Comparison of ENCODE assay signal across 22 cellular contexts in genomic region chrX:49992809-49993208, GRCh38.
DNase-seq lines count a peak whose midpoint lies in the region; ATAC-seq, FAIRE-seq and TF ChIP-seq lines count a peak whose summit lies in the region.
"Had no signal": no experiment of that assay in that cellular context is flagged by ENCODE, and none has a peak within 500 bp of the region (broad histone marks: within the 10 kb centered on the region; RNA-seq: fewer than 3 reads in every experiment).

No MANE protein-coding gene starts in this region.

- peak overlapping the region; percentile 50 for H3K27ac Mint-ChIP-seq in astrocyte (ENCODE audit: unreplicated experiment)
- no peak overlapping the region for H3K27ac Mint-ChIP-seq in activated CD4-positive, alpha-beta T cell treated with anti-CD3 and anti-CD28 coated beads for 36 hours
- H3K27ac Mint-ChIP-seq: B cell had no signal

- H3K4me3 ChIP-seq in left ventricle myocardium inferior (no peak overlapping the region), astrocyte (ENCODE audit: insufficient read depth, low read depth, low read length) (no peak overlapping the region), fibroblast of pulmonary artery (replicated peaks; ENCODE audit: low read depth, low read length) (no peak overlapping the region), SK-N-SH (ENCODE audit: low read depth in 2 of 2, low read length in 1 of 2) (no peak overlapping the region), transverse colon (no peak overlapping the region)

- no peak overlapping the region for H3K9ac ChIP-seq in astrocyte (ENCODE audit: low read length)
- H3K9ac ChIP-seq in SK-N-SH: no peak overlapping the region

- peak; percentile 15 for ATAC-seq in Right ventricle myocardium superior (ENCODE audit: poor library complexity)
- no peak for ATAC-seq in activated CD4-positive, alpha-beta T cell treated with anti-CD3 and anti-CD28 coated beads for 36 hours
- ATAC-seq: Right ventricle myocardium inferior had no signal

- no peak overlapping the region for H3K4me2 ChIP-seq in astrocyte (ENCODE audit: low read length)
- no peak overlapping the region for H3K4me2 ChIP-seq in SK-N-SH

- in situ Hi-C loops in transverse colon (cut with MboI; ENCODE audit: low pct_ligation_motif_present in 1 of 4, low pct_unique_long_range_greater_than_20kb in 1 of 4, low sequenced_read_pairs in 3 of 4): no loop called here

- no peaks in the 10 kb centered on the region for H3K9me3 Mint-ChIP-seq in astrocyte (ENCODE audit: unreplicated experiment)
- no peaks in the 10 kb centered on the region for H3K9me3 Mint-ChIP-seq in activated CD4-positive, alpha-beta T cell treated with anti-CD3 and anti-CD28 coated beads for 36 hours (ENCODE audit: low read depth)

- H3K27me3 Mint-ChIP-seq in astrocyte (ENCODE audit: low read depth, unreplicated experiment): no peaks in the 10 kb centered on the region
- H3K27me3 Mint-ChIP-seq in activated CD4-positive, alpha-beta T cell treated with anti-CD3 and anti-CD28 coated beads for 36 hours: no peaks in the 10 kb centered on the region
- H3K27me3 Mint-ChIP-seq: B cell had no signal

- H3K36me3 Mint-ChIP-seq in astrocyte (ENCODE audit: low read depth, unreplicated experiment): no peaks in the 10 kb centered on the region
- no peaks in the 10 kb centered on the region for H3K36me3 Mint-ChIP-seq in activated CD4-positive, alpha-beta T cell treated with anti-CD3 and anti-CD28 coated beads for 36 hours (ENCODE audit: low read depth)

- H3K27ac ChIP-seq in left ventricle myocardium inferior (replicated peaks) (no peak overlapping the region), astrocyte (ENCODE audit: low read depth, low read length) (no peak overlapping the region), SK-N-SH (ENCODE audit: low read depth in 2 of 2, low read length in 1 of 2) (no peak overlapping the region), transverse colon (no peak overlapping the region)
- H3K27ac ChIP-seq: 22Rv1 had no signal

- intact Hi-C loops in Right ventricle myocardium superior (cut with DNase I): no loop called here
- intact Hi-C loops in left ventricle myocardium inferior (cut with micrococcal nuclease): no loop called here
- intact Hi-C loops in activated CD4-positive, alpha-beta T cell treated with anti-CD3 and anti-CD28 coated beads for 36 hours (cut with DNase I, micrococcal nuclease): no loop called here
- intact Hi-C loops in transverse colon (cut with DNase I; ENCODE audit: low total_unique reads): no loop called here

- no peak for TF ChIP-seq EP300 in SK-N-SH (IDR thresholded peaks at IDR 0.05; ENCODE audit: borderline replicate concordance in 1 of 2, low read depth in 1 of 2, low read length in 1 of 2)
- no peak for TF ChIP-seq EP300 in transverse colon (IDR thresholded peaks at IDR 0.05; ENCODE audit: low read depth)

- no peaks in the 10 kb centered on the region for H3K79me2 ChIP-seq in astrocyte (ENCODE audit: insufficient read depth, low read length)
- no peaks in the 10 kb centered on the region for H3K79me2 ChIP-seq in SK-N-SH (ENCODE audit: insufficient read depth)

- H2AFZ ChIP-seq in astrocyte (ENCODE audit: low read depth, low read length): no peak overlapping the region
- H2AFZ ChIP-seq in SK-N-SH (ENCODE audit: low read depth): no peak overlapping the region

- no peak overlapping the region for H3K4me3 Mint-ChIP-seq in astrocyte (ENCODE audit: unreplicated experiment)
- H3K4me3 Mint-ChIP-seq in activated CD4-positive, alpha-beta T cell treated with anti-CD3 and anti-CD28 coated beads for 36 hours: no peak overlapping the region
- H3K4me3 Mint-ChIP-seq: B cell had no signal

- no peaks in the 10 kb centered on the region for H4K20me1 ChIP-seq in astrocyte (ENCODE audit: insufficient read depth, low read length)
- no peaks in the 10 kb centered on the region for H4K20me1 ChIP-seq in SK-N-SH (ENCODE audit: insufficient read depth)

- POLR2A ChIA-PET in SK-N-SH (lab: Yijun Ruan, JAX): no interaction called here
- POLR2A ChIA-PET in activated CD4-positive, alpha-beta T cell treated with anti-CD3 and anti-CD28 coated beads for 36 hours (lab: Charles Lee): no interaction called here

- CTCF ChIA-PET in SK-N-SH (lab: Yijun Ruan, JAX): interaction anchor here (0.7 to 0.9 kb wide), 2 partner anchors 13 to 60 kb away, joined by 3 read pairs; no protein-coding TSS in a partner anchor
- CTCF ChIA-PET in activated CD4-positive, alpha-beta T cell treated with anti-CD3 and anti-CD28 coated beads for 36 hours (lab: Charles Lee): no interaction called here

- H3K27me3 ChIP-seq in left ventricle myocardium inferior (ENCODE audit: low read depth) (no peaks in the 10 kb centered on the region), astrocyte (ENCODE audit: insufficient read depth, low read length) (no peaks in the 10 kb centered on the region), SK-N-SH (ENCODE audit: insufficient read depth) (no peaks in the 10 kb centered on the region; the same call in 1 of the 2 replicates), transverse colon (no peaks in the 10 kb centered on the region)

- H3F3A ChIP-seq in SK-N-SH (replicated peaks; ENCODE audit: insufficient read depth): no peaks in the 10 kb centered on the region

- H3K9me3 ChIP-seq in left ventricle myocardium inferior (replicated peaks) (no peaks in the 10 kb centered on the region), astrocyte (ENCODE audit: insufficient read depth, low read depth, low read length) (no peaks in the 10 kb centered on the region), SK-N-SH (no peaks in the 10 kb centered on the region), transverse colon (no peaks in the 10 kb centered on the region)

- TF ChIP-seq POLR2A in transverse colon (IDR thresholded peaks at IDR 0.05): no peak

- no peak for FAIRE-seq in astrocyte (lab: Jason Lieb, UNC)
- FAIRE-seq: G401.6, H54, RCC 7860 had no signal

- no peaks in the 10 kb centered on the region for H3K9me2 ChIP-seq in SK-N-SH

- H3K4me1 Mint-ChIP-seq in astrocyte (ENCODE audit: low read depth, unreplicated experiment): peaks cover 48% of the 10 kb centered on the region
- peaks cover 6% of the 10 kb centered on the region for H3K4me1 Mint-ChIP-seq in activated CD4-positive, alpha-beta T cell treated with anti-CD3 and anti-CD28 coated beads for 36 hours
- H3K4me1 Mint-ChIP-seq: B cell had no signal

- H3K36me3 ChIP-seq in left ventricle myocardium inferior (no peaks in the 10 kb centered on the region), astrocyte (ENCODE audit: insufficient read depth, low read length) (no peaks in the 10 kb centered on the region), SK-N-SH (replicated peaks in 1 of 2; ENCODE audit: control insufficient read depth in 1 of 2, insufficient read depth in 2 of 2, low read length in 1 of 2) (no peaks in the 10 kb centered on the region), transverse colon (no peaks in the 10 kb centered on the region)

- no peak for TF ChIP-seq RAD21 in SK-N-SH (IDR thresholded peaks at IDR 0.05; ENCODE audit: low read length)

- no peak for TF ChIP-seq CTCF in left ventricle myocardium inferior (IDR thresholded peaks at IDR 0.05; ENCODE audit: borderline replicate concordance)
- no peak for TF ChIP-seq CTCF in astrocyte (IDR thresholded peaks at IDR 0.05; ENCODE audit: insufficient read depth, low read depth, low read length)
- no peak for TF ChIP-seq CTCF in fibroblast of pulmonary artery (IDR thresholded peaks at IDR 0.05; ENCODE audit: low read length, missing control alignments)
- no peak for TF ChIP-seq CTCF in SK-N-SH (IDR thresholded peaks at IDR 0.05)
- no peak for TF ChIP-seq CTCF in transverse colon (IDR thresholded peaks at IDR 0.05)

- H3K4me1 ChIP-seq in left ventricle myocardium inferior (no peaks in the 10 kb centered on the region), astrocyte (ENCODE audit: insufficient read depth, low read length) (no peaks in the 10 kb centered on the region), SK-N-SH (ENCODE audit: control insufficient read depth in 1 of 2, insufficient read depth in 2 of 2, low read depth in 1 of 2, low read length in 1 of 2) (no peaks in the 10 kb centered on the region), transverse colon (no peaks in the 10 kb centered on the region)

- DNase-seq in Right ventricle myocardium superior (no peak), left ventricle myocardium inferior (no peak), astrocyte (ENCODE audit: low read depth) (no peak), fibroblast of pulmonary artery (ENCODE audit: low read depth) (peak; percentile 24), renal cortical epithelial cell (ENCODE audit: low read depth) (peak; percentile 36), SK-N-SH (no peak), transverse colon (no peak)
- no peak for DNase-seq in activated CD4-positive, alpha-beta T cell treated with anti-CD3 and anti-CD28 coated beads for 36 hours
- DNase-seq: DMS 273 treated with DMSO at 0.1 percent for 48 hours; DND-41; KG1; NCI-H1092; NCI-H2081 treated with DMSO at 0.1 percent for 48 hours; NCI-H510A; NCI-H748 treated with DMSO at 0.1 percent for 48 hours; NK-92 treated with Interleukin-12 subunit alpha and Interleukin-12 subunit beta, amount 100 ng/mL, for 24 hours had no signal

TF ChIP-seq in SK-N-SH, 30 proteins besides CTCF, POLR2A, EP300 and RAD21 (continues in another document):
- TF ChIP-seq, protein P1, sequence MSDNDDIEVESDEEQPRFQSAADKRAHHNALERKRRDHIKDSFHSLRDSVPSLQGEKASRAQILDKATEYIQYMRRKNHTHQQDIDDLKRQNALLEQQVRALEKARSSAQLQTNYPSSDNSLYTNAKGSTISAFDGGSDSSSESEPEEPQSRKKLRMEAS (IDR thresholded peaks at IDR 0.05; ENCODE audit: low read depth): no peak
- TF ChIP-seq POLR2AphosphoS5 (IDR thresholded peaks at IDR 0.05; ENCODE audit: low read depth, low read length) (no peak), SIN3A (IDR thresholded peaks at IDR 0.05; ENCODE audit: borderline replicate concordance, low read depth, low read length) (no peak), SMC3 (IDR thresholded peaks at IDR 0.05; ENCODE audit: low read depth, low read length) (no peak), TCF12 (IDR thresholded peaks at IDR 0.05) (no peak), MXI1 (IDR thresholded peaks at IDR 0.05; ENCODE audit: low read depth, low read length) (no peak)
- TF ChIP-seq, protein P2, sequence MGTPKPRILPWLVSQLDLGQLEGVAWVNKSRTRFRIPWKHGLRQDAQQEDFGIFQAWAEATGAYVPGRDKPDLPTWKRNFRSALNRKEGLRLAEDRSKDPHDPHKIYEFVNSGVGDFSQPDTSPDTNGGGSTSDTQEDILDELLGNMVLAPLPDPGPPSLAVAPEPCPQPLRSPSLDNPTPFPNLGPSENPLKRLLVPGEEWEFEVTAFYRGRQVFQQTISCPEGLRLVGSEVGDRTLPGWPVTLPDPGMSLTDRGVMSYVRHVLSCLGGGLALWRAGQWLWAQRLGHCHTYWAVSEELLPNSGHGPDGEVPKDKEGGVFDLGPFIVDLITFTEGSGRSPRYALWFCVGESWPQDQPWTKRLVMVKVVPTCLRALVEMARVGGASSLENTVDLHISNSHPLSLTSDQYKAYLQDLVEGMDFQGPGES (IDR thresholded peaks at IDR 0.05; ENCODE audit: low read depth, low read length): no peak

Comparison
In these comparisons a context has a peak if more than half of its experiments do, and no peak if none do; other contexts are left out.
1. DNase-seq: peak in fibroblast of pulmonary artery (single experiment) and renal cortical epithelial cell (single experiment); none in Right ventricle myocardium superior (single experiment), left ventricle myocardium inferior (single experiment), astrocyte (single experiment), SK-N-SH (single experiment), activated CD4-positive, alpha-beta T cell treated with anti-CD3 and anti-CD28 coated beads for 36 hours (single experiment) and transverse colon (single experiment).